Comparison of ENCODE assay signal across 1 cellular context in genomic region chr2:26345554-26346453, GRCh38.
TF ChIP-seq lines count a peak whose summit lies in the region.

Gene SELENOI (plus strand): TSS chr2:26346143. CDS start chr2:26346233, 90 bp downstream.

TF ChIP-seq in HEK293, 187 proteins besides CTCF, POLR2A, EP300 and RAD21 (continued from another document):
- TF ChIP-seq ZNF488 (tag by site-specific recombination; IDR thresholded peaks at IDR 0.05) (no peak), ZNF704 (tag by site-specific recombination; IDR thresholded peaks at IDR 0.05) (no peak), ZNF366 (tag by site-specific recombination; conservative IDR thresholded peaks at IDR 0.05) (no peak), MYNN (tag by site-specific recombination; IDR thresholded peaks at IDR 0.05; ENCODE audit: borderline replicate concordance) (no peak), KLF16 (tag by site-specific recombination; IDR thresholded peaks at IDR 0.05) (peak; percentile 48; the same call in 1 of the 2 replicates), ZBTB20 (tag by site-specific recombination; IDR thresholded peaks at IDR 0.05) (peak; percentile 72), ZBTB21 (tag by site-specific recombination; IDR thresholded peaks at IDR 0.05) (peak; percentile 44; the same call in 1 of the 2 replicates), ZNF24 (tag by site-specific recombination; IDR thresholded peaks at IDR 0.05) (0 out of 2 replicates have a peak, but pooled peaks have one; percentile 30), PBX3 (CRISPR knock-in tag; IDR thresholded peaks at IDR 0.05) (peak; percentile 54; the same call in 1 of the 2 replicates), TRIM28 (IDR thresholded peaks at IDR 0.05; ENCODE audit: borderline replicate concordance, low read length) (0 out of 2 replicates have a peak, but pooled peaks have one; percentile 23), ZNF501 (tag by site-specific recombination; IDR thresholded peaks at IDR 0.05) (peak; percentile 21; the same call in 1 of the 2 replicates), ZNF580 (tag by site-specific recombination; IDR thresholded peaks at IDR 0.05) (peak; percentile 49; the same call in 1 of the 2 replicates), ZNF549 (tag by site-specific recombination; IDR thresholded peaks at IDR 0.05) (no peak), ZNF639 (tag by site-specific recombination; IDR thresholded peaks at IDR 0.05) (0 out of 2 replicates have a peak, but pooled peaks have one; percentile 16), HIC1 (tag by site-specific recombination; IDR thresholded peaks at IDR 0.05) (peak; percentile 96), ZNF623 (tag by site-specific recombination; IDR thresholded peaks at IDR 0.05) (no peak), ZNF423 (tag by site-specific recombination; IDR thresholded peaks at IDR 0.05) (no peak), ZBTB8A (tag by site-specific recombination; IDR thresholded peaks at IDR 0.05) (peak; percentile 53), ZNF585B (tag by site-specific recombination; IDR thresholded peaks at IDR 0.05) (no peak), ZFHX2 (tag by site-specific recombination; conservative IDR thresholded peaks at IDR 0.05) (peak; percentile 73), PRDM10 (tag by site-specific recombination; IDR thresholded peaks at IDR 0.05) (peak; percentile 71), SP2 (tag by site-specific recombination; IDR thresholded peaks at IDR 0.05) (peak; percentile 97), ZNF2 (tag by site-specific recombination; IDR thresholded peaks at IDR 0.05) (0 out of 2 replicates have a peak, but pooled peaks have one; percentile 27), ZBTB48 (tag by site-specific recombination; IDR thresholded peaks at IDR 0.05) (no peak), ZNF629 (tag by site-specific recombination; IDR thresholded peaks at IDR 0.05) (peak; percentile 81), EGR2 (tag by site-specific recombination; IDR thresholded peaks at IDR 0.05; ENCODE audit: low read depth) (peak; percentile 73), ZBTB17 (tag by site-specific recombination; IDR thresholded peaks at IDR 0.05) (peak; percentile 50; the same call in 1 of the 2 replicates), SP7 (tag by site-specific recombination; IDR thresholded peaks at IDR 0.05) (peak; percentile 11; the same call in 1 of the 2 replicates), ZNF19 (tag by site-specific recombination; IDR thresholded peaks at IDR 0.05; ENCODE audit: low read depth) (no peak), ZNF335 (tag by site-specific recombination; conservative IDR thresholded peaks at IDR 0.05) (peak; percentile 86), ZNF133 (tag by site-specific recombination; IDR thresholded peaks at IDR 0.05) (no peak)
